Comparison of ENCODE assay signal across 7 cellular contexts in genomic region chr5:79512692-79513518, GRCh38. TPM values are rescaled to one million over a fixed set of nuclear protein-coding genes. Genes with fewer than 3 reads are reported as not detected.
DNase-seq lines count a peak whose midpoint lies in the region; ATAC-seq and FAIRE-seq lines count a peak whose summit lies in the region.

No MANE protein-coding gene starts in this region.

- peak; percentile 32 for DNase-seq in EH (ENCODE audit: low read depth)
- DNase-seq in HTR-8/SVneo (ENCODE audit: insufficient read length, low spot score): peak; percentile 23
- peak; percentile 55 for DNase-seq in activated CD8-positive, alpha-beta memory T cell treated with anti-CD3 and anti-CD28 coated beads, Interleukin-2, amount 50 U/mL, for 48 hours
- DNase-seq in globus pallidus (ENCODE audit: low spot score): peak; percentile 26
- DNase-seq in renal cortical epithelial cell (ENCODE audit: low read depth): peak; percentile 45
- DNase-seq in sciatic nerve (ENCODE audit: low spot score): no peak
- no peak for DNase-seq in midbrain (lab: John Stamatoyannopoulos, UW)

- intact Hi-C loops in sciatic nerve (cut with DNase I): no loop called here

- ATAC-seq in sciatic nerve: no peak

- FAIRE-seq in HTR-8/SVneo (lab: Jason Lieb, UNC): no peak

RNA-seq across cellular contexts. Expression of gene HOMER1, which starts 1.0 kb away (rescaled TPM):
- total RNA-seq in renal cortical epithelial cell: 10.6 and 26.2 TPM in 2 replicates
- total RNA-seq in sciatic nerve: 8.7 TPM

Comparison
In these comparisons a context has a peak if more than half of its experiments do, and no peak if none do; other contexts are left out.
1. DNase-seq: peak in EH (single experiment), HTR-8/SVneo (single experiment), activated CD8-positive, alpha-beta memory T cell treated with anti-CD3 and anti-CD28 coated beads, Interleukin-2, amount 50 U/mL, for 48 hours (single experiment), globus pallidus (single experiment) and renal cortical epithelial cell (single experiment); none in sciatic nerve (single experiment) and midbrain (single experiment).